Comparison of ENCODE assay signal across 1 cellular context in genomic region chr1:156750191-156750931, GRCh38.
TF ChIP-seq lines count a peak whose summit lies in the region.

No MANE protein-coding gene starts in this region.

TF ChIP-seq in HepG2, 621 proteins besides CTCF, POLR2A, EP300 and RAD21 (continued from another document):
- TF ChIP-seq U2AF2 (IDR thresholded peaks at IDR 0.05; ENCODE audit: low read depth, low read length): no peak
- no peak for TF ChIP-seq ZNF124 (CRISPR knock-in tag; IDR thresholded peaks at IDR 0.05)
- peak; percentile 24; the same call in 1 of the 2 replicates for TF ChIP-seq PRDM10 (CRISPR knock-in tag; IDR thresholded peaks at IDR 0.05; ENCODE audit: low read depth)
- peak; percentile 73 for TF ChIP-seq ZEB1 (IDR thresholded peaks at IDR 0.05; ENCODE audit: insufficient replicate concordance, low read depth)
- TF ChIP-seq MEIS1 (CRISPR knock-in tag; IDR thresholded peaks at IDR 0.05; ENCODE audit: borderline replicate concordance): no peak
- TF ChIP-seq ZNF740 (CRISPR knock-in tag; IDR thresholded peaks at IDR 0.05): peak; percentile 66; the same call in 1 of the 2 replicates
- TF ChIP-seq SUZ12 (IDR thresholded peaks at IDR 0.05; ENCODE audit: low read depth, low read length): no peak
- TF ChIP-seq ZNF510 (CRISPR knock-in tag; IDR thresholded peaks at IDR 0.05; ENCODE audit: low read depth): 0 out of 2 replicates have a peak, but pooled peaks have one; percentile 7
- TF ChIP-seq PITX1 (CRISPR knock-in tag; IDR thresholded peaks at IDR 0.05): no peak
- no peak for TF ChIP-seq NFAT5 (CRISPR knock-in tag; IDR thresholded peaks at IDR 0.05)
- no peak for TF ChIP-seq TOPORS (CRISPR knock-in tag; IDR thresholded peaks at IDR 0.05)
- TF ChIP-seq ZSCAN31 (CRISPR knock-in tag; IDR thresholded peaks at IDR 0.05; ENCODE audit: low read depth): no peak
- no peak for TF ChIP-seq DR1 (CRISPR knock-in tag; IDR thresholded peaks at IDR 0.05)
- no peak for TF ChIP-seq ZNF556 (CRISPR knock-in tag; IDR thresholded peaks at IDR 0.05; ENCODE audit: borderline replicate concordance)
